In the genomic region with DNA sequence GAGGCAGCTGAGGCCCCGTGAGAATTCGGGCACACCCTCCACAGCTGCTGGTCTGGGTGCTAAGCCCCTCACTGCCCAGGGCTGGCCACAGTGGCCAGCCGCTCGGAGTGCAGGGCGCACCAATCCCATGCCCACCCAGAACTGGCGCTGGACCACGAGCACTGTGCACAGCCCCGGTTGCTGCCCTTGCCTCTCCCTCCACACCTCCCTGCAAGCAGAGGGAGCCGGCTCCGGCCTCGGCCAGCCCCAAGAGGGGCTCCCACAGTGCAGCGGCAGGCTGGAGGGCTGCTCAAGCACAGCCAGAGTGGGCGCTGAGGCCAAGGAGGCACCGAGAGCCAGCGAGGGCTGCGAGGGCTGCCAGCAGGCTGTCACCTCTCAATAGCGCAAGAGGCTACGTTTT, we compare ENCODE assay signal across 11 cellular contexts. TPM values are rescaled to one million over a fixed set of nuclear protein-coding genes. Genes with fewer than 3 reads are reported as not detected.
"Had no signal": no experiment of that assay in that cellular context is flagged by ENCODE, and none has a peak within 500 bp of the region (broad histone marks: within the 10 kb centered on the region; RNA-seq: fewer than 3 reads in every experiment).

No MANE protein-coding gene starts in this region.

- H3K36me3 ChIP-seq: HAP-1 had no signal

- H3K27ac Mint-ChIP-seq: GM23338, HFFc6 had no signal

- ATAC-seq: GM23338, HCT116, HepG2 had no signal

- H3K27ac ChIP-seq: HL-60 had no signal

- H3K9me3 ChIP-seq: HAP-1 had no signal

- H3K4me1 ChIP-seq: HAP-1 had no signal

- DNase-seq: HFFc6, KBM-7 had no signal

- FAIRE-seq: H1, H54, HepG2 had no signal

- H3K4me3 ChIP-seq: GM23338, HAP-1 had no signal

- H3K9me3 Mint-ChIP-seq: HFFc6, IgD-negative memory B cell had no signal

- H3K4me3 Mint-ChIP-seq: GM23338, HFFc6, IgD-negative memory B cell had no signal

RNA-seq across cellular contexts. Expression of gene CGA, which starts 35.0 kb away (rescaled TPM):
- total RNA-seq: GM23338, H1, HepG2, HT1080 had no signal
- polyA plus RNA-seq: GM23338, H1, IgD-negative memory B cell had no signal
